ENCODE assay signal across 15 cellular contexts in genomic region chr12:105706973-105707334, GRCh38.
A peak's percentile ranks its signal among the peaks of the same experiment; 100 is the strongest.
DNase-seq lines count a peak whose midpoint lies in the region; ATAC-seq and TF ChIP-seq lines count a peak whose summit lies in the region.
"Had no signal": no experiment of that assay in that cellular context is flagged by ENCODE, and none has a peak within 500 bp of the region (broad histone marks: within the 10 kb centered on the region; RNA-seq: fewer than 3 reads in every experiment).

No MANE protein-coding gene starts in this region.

- H3K4me1 ChIP-seq in ascending aorta (peaks cover 0 to 18% of the 10 kb centered on the region in 2 donors), neural progenitor cell (peaks cover 14% of the 10 kb centered on the region), smooth muscle cell (ENCODE audit: low read depth) (peaks cover 15% of the 10 kb centered on the region)
- H3K4me1 ChIP-seq: Peyer's patch had no signal

- H3K79me2 ChIP-seq in neural progenitor cell (ENCODE audit: low read depth) (no peaks in the 10 kb centered on the region), smooth muscle cell (ENCODE audit: low read depth) (no peaks in the 10 kb centered on the region)

- H3K9me3 ChIP-seq in ascending aorta (no peaks in the 10 kb centered on the region), neural progenitor cell (ENCODE audit: low read depth) (no peaks in the 10 kb centered on the region), smooth muscle cell (replicated peaks; ENCODE audit: low read depth) (no peaks in the 10 kb centered on the region)
- H3K9me3 ChIP-seq: Peyer's patch had no signal

- H3K36me3 Mint-ChIP-seq in HFFc6 (ENCODE audit: low read depth) (no peaks in the 10 kb centered on the region), neural progenitor cell (no peaks in the 10 kb centered on the region)
- H3K36me3 Mint-ChIP-seq: CD8-positive, alpha-beta memory T cell had no signal

- H3K4me2 ChIP-seq in neural progenitor cell (no peak overlapping the region), smooth muscle cell (no peak overlapping the region)

- no peaks in the 10 kb centered on the region for H3K9me3 Mint-ChIP-seq in HFFc6
- H3K9me3 Mint-ChIP-seq in neural progenitor cell, result no peaks in the 10 kb centered on the region
- H3K9me3 Mint-ChIP-seq: CD8-positive, alpha-beta memory T cell had no signal

- H3K4me1 Mint-ChIP-seq in HFFc6 (ENCODE audit: low read depth) (peaks cover 26% of the 10 kb centered on the region), neural progenitor cell (peaks cover 42% of the 10 kb centered on the region)
- H3K4me1 Mint-ChIP-seq: CD8-positive, alpha-beta memory T cell had no signal

- 83% methylated on average over 3 of the region's 3 CpGs for WGBS in smooth muscle cell (ENCODE audit: low lambda C conversion rate)

- H4K20me1 ChIP-seq in neural progenitor cell (ENCODE audit: low read depth), result no peaks in the 10 kb centered on the region
- no peaks in the 10 kb centered on the region for H4K20me1 ChIP-seq in smooth muscle cell (ENCODE audit: low read depth)

- ATAC-seq in HG03521 (IDR thresholded peaks at IDR 0.05; ENCODE audit: unreplicated experiment) (no peak), HG02970 (IDR thresholded peaks at IDR 0.05; ENCODE audit: low FRiP score, unreplicated experiment) (no peak)

- TF ChIP-seq CTCF in HFFc6 (IDR thresholded peaks at IDR 0.05) (no peak), ascending aorta (IDR thresholded peaks at IDR 0.05) (no peak), neural progenitor cell (IDR thresholded peaks at IDR 0.05) (no peak), smooth muscle cell (IDR thresholded peaks at IDR 0.05; ENCODE audit: borderline replicate concordance, insufficient read depth, poor library complexity, severe bottlenecking) (no peak)

- H3K27ac Mint-ChIP-seq in HFFc6, result peak overlapping the region; percentile 34; the same call in 1 of the 2 replicates
- peak overlapping the region; percentile 89 for H3K27ac Mint-ChIP-seq in neural progenitor cell
- H3K27ac Mint-ChIP-seq: CD8-positive, alpha-beta memory T cell had no signal

- H3F3A ChIP-seq in neural progenitor cell (ENCODE audit: low read depth) (no peaks in the 10 kb centered on the region), smooth muscle cell (ENCODE audit: low read depth) (no peaks in the 10 kb centered on the region)

- H3K27me3 Mint-ChIP-seq in HFFc6 (ENCODE audit: insufficient read depth) (peaks cover 3% of the 10 kb centered on the region; the same call in 1 of the 2 replicates), neural progenitor cell (ENCODE audit: insufficient read depth, low read depth) (peaks cover 2% of the 10 kb centered on the region)
- H3K27me3 Mint-ChIP-seq: CD8-positive, alpha-beta memory T cell had no signal

- H3K27me3 ChIP-seq in ascending aorta (no peaks in the 10 kb centered on the region), neural progenitor cell (no peaks in the 10 kb centered on the region), smooth muscle cell (ENCODE audit: low read depth) (no peaks in the 10 kb centered on the region)
- H3K27me3 ChIP-seq: Peyer's patch had no signal

- H3K4me3 ChIP-seq in ascending aorta, result no peak overlapping the region
- no peak overlapping the region for H3K4me3 ChIP-seq in neural progenitor cell
- H3K4me3 ChIP-seq in smooth muscle cell, result no peak overlapping the region
- H3K4me3 ChIP-seq: Peyer's patch had no signal

- peak overlapping the region; percentile 74 to 83 for H3K27ac ChIP-seq in ascending aorta
- H3K27ac ChIP-seq in neural progenitor cell, result no peak overlapping the region
- H3K27ac ChIP-seq in smooth muscle cell (ENCODE audit: low read depth), result peak overlapping the region; percentile 45
- H3K27ac ChIP-seq: Peyer's patch had no signal

- H3K4me3 Mint-ChIP-seq in HFFc6 (no peak overlapping the region), neural progenitor cell (no peak overlapping the region)
- H3K4me3 Mint-ChIP-seq: CD8-positive, alpha-beta memory T cell had no signal

- intact Hi-C loops in ascending aorta (cut with DNase I), result loop anchor here (2.0 to 5.0 kb wide), 5 partner anchors 155 to 515 kb away; no protein-coding TSS in a partner anchor

- no peaks in the 10 kb centered on the region for H3K36me3 ChIP-seq in ascending aorta
- no peaks in the 10 kb centered on the region for H3K36me3 ChIP-seq in neural progenitor cell
- no peaks in the 10 kb centered on the region for H3K36me3 ChIP-seq in smooth muscle cell (ENCODE audit: low read depth)
- H3K36me3 ChIP-seq: Peyer's patch had no signal

- H3K9ac ChIP-seq in neural progenitor cell (no peak overlapping the region), smooth muscle cell (ENCODE audit: low read depth) (no peak overlapping the region)

- DNase-seq in HFFc6, result no peak
- no peak for DNase-seq in ascending aorta (ENCODE audit: low spot score in 2 of 2)
- no peak for DNase-seq in neural progenitor cell (ENCODE audit: low spot score)
- DNase-seq in smooth muscle cell (lab: John Stamatoyannopoulos, UW; ENCODE audit: unreplicated experiment), result no peak
- DNase-seq in germinal center (ENCODE audit: low spot score), result no peak
- DNase-seq: CD8-positive, alpha-beta memory T cell; GOT3; NCI-H2029; NCI-H2171; NCI-H446 treated with DMSO at 0.1 percent for 48 hours; NCI-H748 treated with DMSO at 0.1 percent for 48 hours; NK-92 treated with Interleukin-12 subunit alpha and Interleukin-12 subunit beta, amount 100 ng/mL, for 24 hours; Peyer's patch had no signal

- H2AFZ ChIP-seq in neural progenitor cell (replicated peaks) (no peak overlapping the region), smooth muscle cell (ENCODE audit: low read depth) (no peak overlapping the region)
